Comparison of ENCODE assay signal across 10 cellular contexts in genomic region chr10:11163990-11164805, GRCh38.
DNase-seq lines count a peak whose midpoint lies in the region; ATAC-seq and TF ChIP-seq lines count a peak whose summit lies in the region.
"Had no signal": no experiment of that assay in that cellular context is flagged by ENCODE, and none has a peak within 500 bp of the region (broad histone marks: within the 10 kb centered on the region; RNA-seq: fewer than 3 reads in every experiment).

No MANE protein-coding gene starts in this region.

- H3K27me3 ChIP-seq in NT2/D1 (ENCODE audit: insufficient read depth, insufficient read length) (no peaks in the 10 kb centered on the region), neutrophil (no peaks in the 10 kb centered on the region)

- ATAC-seq in HG03457 (IDR thresholded peaks at IDR 0.05; ENCODE audit: unreplicated experiment) (no peak), HG03175 (IDR thresholded peaks at IDR 0.05; ENCODE audit: unreplicated experiment) (no peak)

- no peak for TF ChIP-seq CTCF in neutrophil (IDR thresholded peaks at IDR 0.05)

- H3K27ac ChIP-seq in neutrophil = peak overlapping the region; percentile 96

- TF ChIP-seq POLR2A in erythroblast (IDR thresholded peaks at IDR 0.05; ENCODE audit: low read length) = peak; percentile 21

- H3K4me3 ChIP-seq in NT2/D1 (ENCODE audit: insufficient read length, low read depth) = peak overlapping the region; percentile 25
- peak overlapping the region; percentile 93 to 97 for H3K4me3 ChIP-seq in neutrophil (ENCODE audit: low read depth in 1 of 2, low read length in 1 of 2)

- peak; percentile 18 for DNase-seq in CD1c-positive myeloid dendritic cell (ENCODE audit: extremely low spot score)
- no peak for DNase-seq in NT2/D1 (ENCODE audit: low read depth, low spot score)
- no peak for DNase-seq in erythroblast (lab: John Stamatoyannopoulos, UW)
- no peak for DNase-seq in stimulated activated CD8-positive, alpha-beta memory T cell treated with anti-CD3 and anti-CD28 coated beads, Interleukin-4, amount 100 ng/mL, for 48 hours
- no peak for DNase-seq in foreskin melanocyte
- DNase-seq: NCI-H1694 had no signal

- H3K9ac ChIP-seq in NT2/D1 (ENCODE audit: insufficient read length, low read depth) = peak overlapping the region; percentile 9

- H3K4me1 ChIP-seq in NT2/D1 (ENCODE audit: insufficient read depth, insufficient read length) (no peaks in the 10 kb centered on the region), neutrophil (ENCODE audit: control insufficient read depth in 1 of 2, insufficient read depth in 1 of 2, low read depth in 1 of 2, low read length in 1 of 2) (peaks cover 51 to 78% of the 10 kb centered on the region in 2 experiments)
- H3K4me1 ChIP-seq: adrenal gland had no signal

- H3K36me3 ChIP-seq in NT2/D1 (ENCODE audit: insufficient read depth, insufficient read length, low read length) (no peaks in the 10 kb centered on the region), neutrophil (peaks cover 13% of the 10 kb centered on the region)
- H3K36me3 ChIP-seq: adrenal gland had no signal

- H3K9me3 ChIP-seq in NT2/D1 (ENCODE audit: insufficient read depth, low read length) (no peaks in the 10 kb centered on the region), neutrophil (no peaks in the 10 kb centered on the region)
- H3K9me3 ChIP-seq: adrenal gland had no signal
